Comparison of ENCODE assay signal across 19 cellular contexts in the genomic region with DNA sequence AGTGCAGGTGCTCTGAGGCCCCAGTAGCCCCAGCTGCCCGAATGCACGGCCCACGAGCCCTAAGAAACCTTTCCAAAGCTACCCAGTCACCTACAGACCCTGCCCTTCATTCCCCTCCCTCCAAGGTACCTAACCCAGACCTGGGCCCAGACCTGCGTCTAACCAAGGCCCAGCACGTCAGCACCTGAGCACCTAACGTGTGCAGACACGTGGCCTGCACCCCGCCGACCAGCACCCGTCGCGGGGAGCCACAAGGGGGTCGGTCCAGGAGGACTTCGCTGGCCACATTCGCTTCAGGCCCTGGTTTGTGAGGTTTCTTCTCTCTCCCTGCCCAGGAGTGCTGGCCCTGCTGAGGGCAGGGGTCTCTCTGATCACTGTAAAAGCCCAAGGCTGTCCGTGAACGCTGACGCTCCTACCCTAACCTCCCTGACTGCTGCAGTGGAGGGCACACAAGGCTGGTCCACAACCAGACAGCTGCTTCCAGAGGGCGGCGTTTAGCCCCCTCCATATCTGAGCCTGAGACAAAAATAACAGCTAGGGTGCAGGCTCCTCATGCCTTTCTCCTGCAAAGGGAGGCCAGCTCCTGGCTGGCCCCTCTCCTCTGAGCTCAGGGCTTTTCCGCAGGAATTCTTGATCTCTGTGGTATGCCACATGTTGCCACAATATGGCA. TPM values are rescaled to one million over a fixed set of nuclear protein-coding genes. Genes with fewer than 3 reads are reported as not detected.
DNase-seq lines count a peak whose midpoint lies in the region; ATAC-seq, FAIRE-seq and TF ChIP-seq lines count a peak whose summit lies in the region.
"Had no signal": no experiment of that assay in that cellular context is flagged by ENCODE, and none has a peak within 500 bp of the region (broad histone marks: within the 10 kb centered on the region; RNA-seq: fewer than 3 reads in every experiment).

No MANE protein-coding gene starts in this region.

- DNase-seq in D721Med (ENCODE audit: insufficient read length, low spot score) (peak; percentile 8), heart right ventricle (no peak), ovary (peak in 4 of 5 donors; percentile 6 to 19 (median 12)), NCI-H446 (lab: John Stamatoyannopoulos, UW) (no peak), mesenteric fat pad (ENCODE audit: low spot score) (no peak)
- DNase-seq in activated T-helper 1 cell treated with anti-CD3 and anti-CD28 coated beads, Interleukin-12 subunit alpha, Interleukin-12 subunit beta, Interleukin-2, Interleukin-4 antibody, amounts not matched to agents 30 ng/mL and 10 ng/mL and 1 ng/mL, durations not matched to agents 14 hours and 24 hours and 36 hours (ENCODE audit: low spot score): no peak
- DNase-seq: amniotic stem cell; C1 segment of cervical spinal cord; H9; midbrain; NCI-H2029 treated with DMSO at 0.1 percent for 48 hours; SHP77 treated with DMSO at 0.1 percent for 48 hours; stimulated activated CD4-positive, alpha-beta T cell treated with anti-CD3 and anti-CD28 coated beads, Interleukin-4, amount 100 ng/mL, for 24 hours had no signal

- TF ChIP-seq EP300 in ovary (IDR thresholded peaks at IDR 0.05): no peak

- ATAC-seq in heart right ventricle: peak; percentile 43 to 77 (median 67)
- ATAC-seq in HG03432 (IDR thresholded peaks at IDR 0.05; ENCODE audit: unreplicated experiment): no peak
- no peak for ATAC-seq in GM18873 (IDR thresholded peaks at IDR 0.05; ENCODE audit: low FRiP score, unreplicated experiment)

- H3K4me1 ChIP-seq in heart right ventricle: peaks cover 18 to 76% (median 56%) of the 10 kb centered on the region in 9 donors
- H3K4me1 ChIP-seq in ovary (ENCODE audit: insufficient read depth): no peaks in the 10 kb centered on the region
- H3K4me1 ChIP-seq: prostate gland had no signal

- WGBS in heart right ventricle, 2 donors: 71 to 76% methylated on average over 21 of the region's 21 CpGs
- WGBS in ovary, 3 donors: 78 to 85% (median 84%) methylated on average over 21 of the region's 21 CpGs

- peak overlapping the region; percentile 12 for H3K27ac Mint-ChIP-seq in activated T-helper 1 cell treated with anti-CD3 and anti-CD28 coated beads, Interleukin-12 subunit alpha, Interleukin-12 subunit beta, Interleukin-2, Interleukin-4 antibody, amounts not matched to agents 30 ng/mL and 10 ng/mL and 1 ng/mL, durations not matched to agents 14 hours and 24 hours and 36 hours

- H3K4me3 ChIP-seq in heart right ventricle (no peak overlapping the region), ovary (no peak overlapping the region)
- H3K4me3 ChIP-seq: coronary artery, prostate gland, stomach had no signal

- FAIRE-seq in D721Med (lab: Jason Lieb, UNC): no peak
- FAIRE-seq: TTC549 had no signal

- H3K27ac ChIP-seq in heart right ventricle: peak overlapping the region in 8 of 10 donors; percentile 33 to 86 (median 70)
- H3K27ac ChIP-seq in ovary: no peak overlapping the region
- H3K27ac ChIP-seq: prostate gland, stomach had no signal

- H3K36me3 ChIP-seq in heart right ventricle (peaks cover 16 to 100% (median 82%) of the 10 kb centered on the region in 9 donors), ovary (no peaks in the 10 kb centered on the region)

- H3K4me1 Mint-ChIP-seq in activated T-helper 1 cell treated with anti-CD3 and anti-CD28 coated beads, Interleukin-12 subunit alpha, Interleukin-12 subunit beta, Interleukin-2, Interleukin-4 antibody, amounts not matched to agents 30 ng/mL and 10 ng/mL and 1 ng/mL, durations not matched to agents 14 hours and 24 hours and 36 hours (ENCODE audit: low read depth): no peaks in the 10 kb centered on the region
- H3K4me1 Mint-ChIP-seq: H9 had no signal

- intact Hi-C loops in activated T-helper 1 cell treated with anti-CD3 and anti-CD28 coated beads, Interleukin-12 subunit alpha, Interleukin-12 subunit beta, Interleukin-2, Interleukin-4 antibody, amounts not matched to agents 30 ng/mL and 10 ng/mL and 1 ng/mL, durations not matched to agents 14 hours and 24 hours and 36 hours (cut with micrococcal nuclease): no loop called here
- intact Hi-C loops in heart right ventricle (cut with DNase I): no loop called here
- intact Hi-C loops in ovary (cut with DNase I): no loop called here

- H3K36me3 Mint-ChIP-seq in activated T-helper 1 cell treated with anti-CD3 and anti-CD28 coated beads, Interleukin-12 subunit alpha, Interleukin-12 subunit beta, Interleukin-2, Interleukin-4 antibody, amounts not matched to agents 30 ng/mL and 10 ng/mL and 1 ng/mL, durations not matched to agents 14 hours and 24 hours and 36 hours (ENCODE audit: low read depth): peaks cover 59% of the 10 kb centered on the region

- H3K9me3 Mint-ChIP-seq in activated T-helper 1 cell treated with anti-CD3 and anti-CD28 coated beads, Interleukin-12 subunit alpha, Interleukin-12 subunit beta, Interleukin-2, Interleukin-4 antibody, amounts not matched to agents 30 ng/mL and 10 ng/mL and 1 ng/mL, durations not matched to agents 14 hours and 24 hours and 36 hours: no peaks in the 10 kb centered on the region
- H3K9me3 Mint-ChIP-seq: H9 had no signal

- no peak for TF ChIP-seq CTCF in D721Med (IDR thresholded peaks at IDR 0.05; ENCODE audit: insufficient read depth, missing control alignments)
- TF ChIP-seq CTCF in heart right ventricle (IDR thresholded peaks at IDR 0.05): peak in 3 of 9 donors; percentile 33 to 41 (median 37)
- TF ChIP-seq CTCF in ovary (IDR thresholded peaks at IDR 0.05): no peak

- no peak for TF ChIP-seq POLR2A in ovary (IDR thresholded peaks at IDR 0.05)

- no peak overlapping the region for H3K4me3 Mint-ChIP-seq in activated T-helper 1 cell treated with anti-CD3 and anti-CD28 coated beads, Interleukin-12 subunit alpha, Interleukin-12 subunit beta, Interleukin-2, Interleukin-4 antibody, amounts not matched to agents 30 ng/mL and 10 ng/mL and 1 ng/mL, durations not matched to agents 14 hours and 24 hours and 36 hours
- H3K4me3 Mint-ChIP-seq: H9 had no signal

- H3K27me3 Mint-ChIP-seq in activated T-helper 1 cell treated with anti-CD3 and anti-CD28 coated beads, Interleukin-12 subunit alpha, Interleukin-12 subunit beta, Interleukin-2, Interleukin-4 antibody, amounts not matched to agents 30 ng/mL and 10 ng/mL and 1 ng/mL, durations not matched to agents 14 hours and 24 hours and 36 hours (ENCODE audit: insufficient read depth): no peaks in the 10 kb centered on the region

- H3K27me3 ChIP-seq in heart right ventricle: no peaks in the 10 kb centered on the region
- H3K27me3 ChIP-seq in ovary: no peaks in the 10 kb centered on the region
- H3K27me3 ChIP-seq: stomach had no signal

- H3K9me3 ChIP-seq in heart right ventricle: no peaks in the 10 kb centered on the region
- no peaks in the 10 kb centered on the region for H3K9me3 ChIP-seq in ovary
- H3K9me3 ChIP-seq: prostate gland, stomach had no signal

RNA-seq across cellular contexts. Expression of gene WDR1, which starts 31.8 kb away (rescaled TPM):
- 449 and 453 TPM in 2 replicates for total RNA-seq in activated T-helper 1 cell treated with anti-CD3 and anti-CD28 coated beads, Interleukin-12 subunit alpha, Interleukin-12 subunit beta, Interleukin-2, Interleukin-4 antibody, amounts not matched to agents 30 ng/mL and 10 ng/mL and 1 ng/mL, durations not matched to agents 14 hours and 24 hours and 36 hours
- total RNA-seq in heart right ventricle (100 to 1,000 TPM; 155 to 302 (median 177) TPM), ovary (100 to 1,000 TPM in 5 of 7 donors, 10 to 100 TPM in 2; 67.2 to 352 (median 260) TPM), mesenteric fat pad (249 TPM)
- polyA plus RNA-seq in heart right ventricle (100 to 1,000 TPM in 1 of 2 donors, 10 to 100 TPM in 1; 51.9 to 266 TPM), ovary (100 to 1,000 TPM; 140 to 351 TPM)

Comparison
In these comparisons a context has a peak if more than half of its experiments do, and no peak if none do; other contexts are left out.
1. DNase-seq: peak in D721Med (single experiment) and ovary (4 of 5); none in activated T-helper 1 cell treated with anti-CD3 and anti-CD28 coated beads, Interleukin-12 subunit alpha, Interleukin-12 subunit beta, Interleukin-2, Interleukin-4 antibody, amounts not matched to agents 30 ng/mL and 10 ng/mL and 1 ng/mL, durations not matched to agents 14 hours and 24 hours and 36 hours (single experiment), heart right ventricle (0 of 2), NCI-H446 (0 of 2) and mesenteric fat pad (single experiment).
2. ATAC-seq: peak in heart right ventricle (8 of 8); none in HG03432 (single experiment) and GM18873 (single experiment).
3. H3K27ac ChIP-seq: peak in heart right ventricle (8 of 10); none in ovary (0 of 2).